ENCODE assay signal across 37 cellular contexts in genomic region chr2:170090229-170090628, GRCh38.
"Had no signal": no experiment of that assay in that cellular context is flagged by ENCODE, and none has a peak within 500 bp of the region (broad histone marks: within the 10 kb centered on the region; RNA-seq: fewer than 3 reads in every experiment).

No MANE protein-coding gene starts in this region.

- H3K4me2 ChIP-seq: SK-N-SH had no signal

- H3K27ac ChIP-seq: brain microvascular endothelial cell, cardiac muscle cell, Peyer's patch, SJSA1 had no signal

- H3K9me3 Mint-ChIP-seq: activated CD4-positive, alpha-beta T cell treated with anti-CD3 and anti-CD28 coated beads, Interleukin-2, amount 10 ng/mL, durations not matched to agents 7 days and 5 days; activated naive CD4-positive, alpha-beta T cell treated with anti-CD3 and anti-CD28 coated beads, Interleukin-2, amount 10 ng/mL, durations not matched to agents 7 days and 5 days; T-helper 1 cell treated with Interleukin-12 subunit alpha and Interleukin-12 subunit beta and Interleukin-4 antibody, amounts not matched to agents 30 μg/mL and 1 μg/mL, for 36 hours; T-helper 2 cell treated with Interferon-gamma antibody and Interleukin-4, amounts not matched to agents 5 μg/mL and 100 μg/mL, for 36 hours had no signal

- H3K4me1 ChIP-seq: Peyer's patch, SJSA1 had no signal

- H3K4me3 Mint-ChIP-seq: activated CD4-positive, alpha-beta T cell treated with anti-CD3 and anti-CD28 coated beads for 36 hours; activated CD4-positive, alpha-beta T cell treated with anti-CD3 and anti-CD28 coated beads, Interleukin-2, amount 10 ng/mL, durations not matched to agents 7 days and 5 days; activated CD8-positive, alpha-beta T cell treated with anti-CD3 and anti-CD28 coated beads, Interleukin-2, amount 10 ng/mL, durations not matched to agents 7 days and 5 days; activated naive CD4-positive, alpha-beta T cell treated with anti-CD3 and anti-CD28 coated beads, Interleukin-2, amount 10 ng/mL, durations not matched to agents 7 days and 5 days; activated naive CD8-positive, alpha-beta T cell; activated naive CD8-positive, alpha-beta T cell treated with anti-CD3 and anti-CD28 coated beads, Interleukin-2, amount 50 U/mL, for 24 hours; activated T-cell treated with anti-CD3 and anti-CD28 coated beads, Interleukin-2, amount 50 U/mL, for 4 hours; central memory CD8-positive, alpha-beta T cell; T-helper 1 cell treated with Interleukin-12 subunit alpha and Interleukin-12 subunit beta and Interleukin-4 antibody, amounts not matched to agents 30 μg/mL and 1 μg/mL, for 36 hours; T-helper 2 cell treated with Interferon-gamma antibody and Interleukin-4, amounts not matched to agents 5 μg/mL and 100 μg/mL, for 36 hours; WTC11 had no signal

- H3K36me3 Mint-ChIP-seq: activated naive CD4-positive, alpha-beta T cell treated with anti-CD3 and anti-CD28 coated beads, Interleukin-2, amount 10 ng/mL, durations not matched to agents 7 days and 5 days; activated naive CD8-positive, alpha-beta T cell had no signal

- H3K27ac Mint-ChIP-seq: activated CD4-positive, alpha-beta T cell treated with anti-CD3 and anti-CD28 coated beads for 36 hours; activated CD4-positive, alpha-beta T cell treated with anti-CD3 and anti-CD28 coated beads, Interleukin-2, amount 10 ng/mL, durations not matched to agents 7 days and 5 days; activated CD8-positive, alpha-beta T cell treated with anti-CD3 and anti-CD28 coated beads, Interleukin-2, amount 10 ng/mL, durations not matched to agents 7 days and 5 days; activated naive CD4-positive, alpha-beta T cell treated with anti-CD3 and anti-CD28 coated beads, Interleukin-2, amount 10 ng/mL, durations not matched to agents 7 days and 5 days; activated naive CD8-positive, alpha-beta T cell; activated naive CD8-positive, alpha-beta T cell treated with anti-CD3 and anti-CD28 coated beads, Interleukin-2, amount 50 U/mL, for 24 hours; T-helper 1 cell treated with Interleukin-12 subunit alpha and Interleukin-12 subunit beta and Interleukin-4 antibody, amounts not matched to agents 30 μg/mL and 1 μg/mL, for 36 hours; T-helper 2 cell treated with Interferon-gamma antibody and Interleukin-4, amounts not matched to agents 5 μg/mL and 100 μg/mL, for 36 hours; WTC11 had no signal

- ATAC-seq: activated CD4-positive, alpha-beta T cell treated with anti-CD3 and anti-CD28 coated beads for 36 hours; activated CD4-positive, CD25-positive, alpha-beta regulatory T cell treated with anti-CD3 and anti-CD28 coated beads, Interleukin-2, amount 50 U/mL, for 24 hours; activated CD8-positive, alpha-beta T cell treated with anti-CD3 and anti-CD28 coated beads, Interleukin-2, amount 10 ng/mL, durations not matched to agents 7 days and 5 days; activated naive CD8-positive, alpha-beta T cell treated with anti-CD3 and anti-CD28 coated beads, Interleukin-2, amount 50 U/mL, for 24 hours; activated T-cell treated with anti-CD3 and anti-CD28 coated beads, Interleukin-2, amount 50 U/mL, for 4 hours; PC-3; WTC11 had no signal

- H3K9me3 ChIP-seq: MG63, Peyer's patch, SJSA1, SK-N-SH had no signal

- DNase-seq: activated CD4-positive, alpha-beta T cell treated with anti-CD3 and anti-CD28 coated beads for 36 hours; activated CD4-positive, alpha-beta T cell treated with anti-CD3 and anti-CD28 coated beads, Interleukin-2, amount 10 ng/mL, durations not matched to agents 7 days and 5 days; activated CD4-positive, alpha-beta T cell treated with anti-CD3 and anti-CD28 coated beads, Interleukin-2, amount 50 U/mL, for 48 hours; activated CD8-positive, alpha-beta T cell treated with anti-CD3 and anti-CD28 coated beads, Interleukin-2, amount 10 ng/mL, durations not matched to agents 7 days and 5 days; activated effector memory CD4-positive, alpha-beta T cell treated with Interleukin-2 at 50 U/mL for 16 hours; activated naive CD4-positive, alpha-beta T cell treated with anti-CD3 and anti-CD28 coated beads, Interleukin-2, amount 10 ng/mL, durations not matched to agents 7 days and 5 days; activated naive CD8-positive, alpha-beta T cell treated with anti-CD3 and anti-CD28 coated beads, Interleukin-2, amount 50 U/mL, for 24 hours; activated T-cell treated with anti-CD3 and anti-CD28 coated beads, Interleukin-2, amount 50 U/mL, for 4 hours; anterior cingulate cortex; brain microvascular endothelial cell; Karpas-422; KBM-7; MG63; MV-4-11; NCI-H1092 treated with DMSO at 0.1 percent for 48 hours; NCI-H1417; NCI-H146; NCI-H187; NCI-H2081 treated with DMSO at 0.1 percent for 48 hours; NCI-H2171; NCI-H510A; NCI-H526; NCI-H748 treated with DMSO at 0.1 percent for 48 hours; NK-92 treated with Interleukin-12 subunit alpha and Interleukin-12 subunit beta, amount 100 ng/mL, for 24 hours; PC-3; Peyer's patch; RPMI8226; SHP77 treated with DMSO at 0.1 percent for 48 hours; SK-N-SH had no signal

- H3K27me3 Mint-ChIP-seq: activated CD4-positive, alpha-beta T cell treated with anti-CD3 and anti-CD28 coated beads for 36 hours; activated naive CD8-positive, alpha-beta T cell; central memory CD8-positive, alpha-beta T cell had no signal

- H3K9ac ChIP-seq: SK-N-SH had no signal

- H3K4me1 Mint-ChIP-seq: activated CD4-positive, alpha-beta T cell treated with anti-CD3 and anti-CD28 coated beads for 36 hours; activated CD4-positive, alpha-beta T cell treated with anti-CD3 and anti-CD28 coated beads, Interleukin-2, amount 10 ng/mL, durations not matched to agents 7 days and 5 days; activated naive CD4-positive, alpha-beta T cell treated with anti-CD3 and anti-CD28 coated beads, Interleukin-2, amount 10 ng/mL, durations not matched to agents 7 days and 5 days; activated naive CD8-positive, alpha-beta T cell treated with anti-CD3 and anti-CD28 coated beads, Interleukin-2, amount 50 U/mL, for 24 hours; central memory CD8-positive, alpha-beta T cell had no signal

- H3K27me3 ChIP-seq: brain microvascular endothelial cell, cardiac muscle cell, MG63, Peyer's patch, SJSA1 had no signal

- H3K4me3 ChIP-seq: cardiac muscle cell, MG63, Peyer's patch, SJSA1 had no signal

- H3K36me3 ChIP-seq: brain microvascular endothelial cell, cardiac muscle cell, MG63, Peyer's patch, SJSA1 had no signal
